In genomic region chr13:95644611-95645052, GRCh38 we compare ENCODE assay signal across 8 cellular contexts. TPM values are rescaled to one million over a fixed set of nuclear protein-coding genes. Genes with fewer than 3 reads are reported as not detected.
DNase-seq lines count a peak whose midpoint lies in the region; ATAC-seq, FAIRE-seq and TF ChIP-seq lines count a peak whose summit lies in the region.

A gene with protein sequence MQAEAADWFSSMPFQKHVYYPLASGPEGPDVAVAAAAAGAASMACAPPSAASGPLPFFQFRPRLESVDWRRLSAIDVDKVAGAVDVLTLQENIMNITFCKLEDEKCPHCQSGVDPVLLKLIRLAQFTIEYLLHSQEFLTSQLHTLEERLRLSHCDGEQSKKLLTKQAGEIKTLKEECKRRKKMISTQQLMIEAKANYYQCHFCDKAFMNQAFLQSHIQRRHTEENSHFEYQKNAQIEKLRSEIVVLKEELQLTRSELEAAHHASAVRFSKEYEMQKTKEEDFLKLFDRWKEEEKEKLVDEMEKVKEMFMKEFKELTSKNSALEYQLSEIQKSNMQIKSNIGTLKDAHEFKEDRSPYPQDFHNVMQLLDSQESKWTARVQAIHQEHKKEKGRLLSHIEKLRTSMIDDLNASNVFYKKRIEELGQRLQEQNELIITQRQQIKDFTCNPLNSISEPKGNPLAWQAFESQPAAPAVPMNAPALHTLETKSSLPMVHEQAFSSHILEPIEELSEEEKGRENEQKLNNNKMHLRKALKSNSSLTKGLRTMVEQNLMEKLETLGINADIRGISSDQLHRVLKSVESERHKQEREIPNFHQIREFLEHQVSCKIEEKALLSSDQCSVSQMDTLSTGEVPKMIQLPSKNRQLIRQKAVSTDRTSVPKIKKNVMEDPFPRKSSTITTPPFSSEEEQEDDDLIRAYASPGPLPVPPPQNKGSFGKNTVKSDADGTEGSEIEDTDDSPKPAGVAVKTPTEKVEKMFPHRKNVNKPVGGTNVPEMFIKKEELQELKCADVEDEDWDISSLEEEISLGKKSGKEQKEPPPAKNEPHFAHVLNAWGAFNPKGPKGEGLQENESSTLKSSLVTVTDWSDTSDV (minus strand): TSS chr13:95644706. CDS start chr13:95642029, 2,677 bp downstream.

- no peaks in the 10 kb centered on the region for H3F3A ChIP-seq in smooth muscle cell (ENCODE audit: low read depth)

- H3K79me2 ChIP-seq in smooth muscle cell (ENCODE audit: low read depth): peaks cover 27% of the 10 kb centered on the region

- ATAC-seq in GM18870 (IDR thresholded peaks at IDR 0.05; ENCODE audit: unreplicated experiment): peak; percentile 66
- peak; percentile 79 for ATAC-seq in RWPE2 (ENCODE audit: low read depth)

- H2AFZ ChIP-seq in smooth muscle cell (ENCODE audit: low read depth): peak within 1 kb of the TSS; percentile 94

- H3K27me3 ChIP-seq in RWPE2 (ENCODE audit: insufficient read depth, poor library complexity, severe bottlenecking) (no peaks in the 10 kb centered on the region), colonic mucosa (peaks cover 39% of the 10 kb centered on the region), smooth muscle cell (ENCODE audit: low read depth) (no peaks in the 10 kb centered on the region)

- H3K9ac ChIP-seq in colonic mucosa (ENCODE audit: low read depth in 2 of 2, low read length in 2 of 2) (peak within 1 kb of the TSS; percentile 34 to 50), kidney (ENCODE audit: low read length in 2 of 2) (peak within 1 kb of the TSS; percentile 29 to 87), smooth muscle cell (ENCODE audit: low read depth) (peak within 1 kb of the TSS; percentile 39)

- H3K36me3 ChIP-seq in RWPE2 (ENCODE audit: low read depth) (peaks cover 12% of the 10 kb centered on the region), colonic mucosa (no peaks in the 10 kb centered on the region), kidney (ENCODE audit: control insufficient read depth in 1 of 2, insufficient read depth in 2 of 2, low read length in 2 of 2) (no peaks in the 10 kb centered on the region), smooth muscle cell (ENCODE audit: low read depth) (no peaks in the 10 kb centered on the region)

- TF ChIP-seq CTCF in RWPE2 (IDR thresholded peaks at IDR 0.05; ENCODE audit: poor library complexity, severe bottlenecking): no peak
- TF ChIP-seq CTCF in colonic mucosa (IDR thresholded peaks at IDR 0.05): no peak
- TF ChIP-seq CTCF in kidney (IDR thresholded peaks at IDR 0.05; ENCODE audit: borderline replicate concordance, extremely low read depth, insufficient read depth): no peak
- no peak for TF ChIP-seq CTCF in smooth muscle cell (IDR thresholded peaks at IDR 0.05; ENCODE audit: borderline replicate concordance, insufficient read depth, poor library complexity, severe bottlenecking)

- 2% methylated on average over 22 of the region's 30 CpGs for WGBS in smooth muscle cell (ENCODE audit: low lambda C conversion rate)

- FAIRE-seq in kidney (lab: Jason Lieb, UNC): no peak

- H3K4me1 ChIP-seq in RWPE2 (ENCODE audit: insufficient read depth, poor library complexity, severe bottlenecking) (peaks cover 11% of the 10 kb centered on the region), colonic mucosa (no peaks in the 10 kb centered on the region), kidney (ENCODE audit: control insufficient read depth in 1 of 2, insufficient read depth in 1 of 2, low read depth in 1 of 2, low read length in 2 of 2) (peaks cover 3 to 4% of the 10 kb centered on the region in 2 donors), smooth muscle cell (ENCODE audit: low read depth) (peaks cover 25% of the 10 kb centered on the region)

- no peaks in the 10 kb centered on the region for H3K9me3 ChIP-seq in RWPE2 (ENCODE audit: severe bottlenecking)
- H3K9me3 ChIP-seq in colonic mucosa: no peaks in the 10 kb centered on the region
- H3K9me3 ChIP-seq in kidney (ENCODE audit: control insufficient read depth in 1 of 2, low read length in 2 of 2): no peaks in the 10 kb centered on the region
- no peaks in the 10 kb centered on the region for H3K9me3 ChIP-seq in smooth muscle cell (replicated peaks; ENCODE audit: low read depth)

- H3K4me2 ChIP-seq in smooth muscle cell: peak within 1 kb of the TSS; percentile 88

- H3K4me3 ChIP-seq in RWPE2 (ENCODE audit: severe bottlenecking) (peak within 1 kb of the TSS; percentile 55), colonic mucosa (peak within 1 kb of the TSS; percentile 45), kidney (ENCODE audit: low read length in 2 of 2) (peak within 1 kb of the TSS; percentile 72 to 93), smooth muscle cell (peak within 1 kb of the TSS; percentile 85)

- intact Hi-C loops in colonic mucosa (cut with DNase I) (no loop called here), kidney (cut with DNase I) (no loop called here)

- DNase-seq in C1 segment of cervical spinal cord (lab: John Stamatoyannopoulos, UW): peak in 13 of 14 donors; percentile 6 to 81 (median 42)
- DNase-seq in HT1080 (ENCODE audit: low read depth): peak; percentile 88
- DNase-seq in RWPE2 (ENCODE audit: low spot score): peak; percentile 83
- peak; percentile 54 for DNase-seq in colonic mucosa
- peak; percentile 94 for DNase-seq in kidney
- peak; percentile 70 for DNase-seq in smooth muscle cell (lab: John Stamatoyannopoulos, UW; ENCODE audit: unreplicated experiment)
- DNase-seq in activated CD4-positive, CD25-positive, alpha-beta regulatory T cell (lab: John Stamatoyannopoulos, UW): no peak

- peak within 1 kb of the TSS; percentile 59 for H3K27ac ChIP-seq in RWPE2 (ENCODE audit: poor library complexity, severe bottlenecking)
- H3K27ac ChIP-seq in colonic mucosa: peak within 1 kb of the TSS; percentile 47
- H3K27ac ChIP-seq in kidney (ENCODE audit: low read depth in 2 of 2, low read length in 2 of 2): peak within 1 kb of the TSS; percentile 8 to 71
- H3K27ac ChIP-seq in smooth muscle cell (ENCODE audit: low read depth): peak within 1 kb of the TSS; percentile 55

- H4K20me1 ChIP-seq in smooth muscle cell (ENCODE audit: low read depth): peaks cover 25% of the 10 kb centered on the region

RNA-seq across cellular contexts. Expression of the gene that starts here (rescaled TPM):
- 19.0 and 25.0 TPM in 2 replicates for total RNA-seq in HT1080 (2014; rRNA removed; shearing (Covaris generic))
- 14.7 and 16.0 TPM in 2 replicates for polyA plus RNA-seq in HT1080 (2015; cell fraction: cytosol; rRNA removed)
- 26.4 and 27.2 TPM in 2 replicates for polyA plus RNA-seq in HT1080 (2015; cell fraction: nucleus; rRNA removed)
- 1 to 10 TPM; 2.2 to 3.6 TPM for total RNA-seq in colonic mucosa
- total RNA-seq in kidney: 41.4 TPM
- polyA plus RNA-seq in kidney (ENCODE audit: insufficient read depth, low read depth, low replicate concordance): 26.7 TPM
- 23.6 and 45.3 TPM in 2 replicates for total RNA-seq in smooth muscle cell
- 8.2 and 15.2 TPM in 2 replicates for polyA plus RNA-seq in smooth muscle cell

Comparison
In these comparisons a context has a peak if more than half of its experiments do, and no peak if none do; other contexts are left out.
1. DNase-seq: peak in C1 segment of cervical spinal cord (13 of 14), HT1080 (single experiment), RWPE2 (single experiment), colonic mucosa (single experiment), kidney (single experiment) and smooth muscle cell (single experiment); none in activated CD4-positive, CD25-positive, alpha-beta regulatory T cell (0 of 4).
2. Peak in every context shown above with its lines, with median percentiles within 50 percentile points of each other: H3K27ac ChIP-seq, H3K4me3 ChIP-seq and H3K9ac ChIP-seq.